Comparison of ENCODE assay signal across 23 cellular contexts in genomic region chr7:23622469-23622868, GRCh38. TPM values are rescaled to one million over a fixed set of nuclear protein-coding genes. Genes with fewer than 3 reads are reported as not detected.
DNase-seq lines count a peak whose midpoint lies in the region; ATAC-seq and TF ChIP-seq lines count a peak whose summit lies in the region.
"Had no signal": no experiment of that assay in that cellular context is flagged by ENCODE, and none has a peak within 500 bp of the region (broad histone marks: within the 10 kb centered on the region; RNA-seq: fewer than 3 reads in every experiment).

No MANE protein-coding gene starts in this region.

- H3K4me2 ChIP-seq in fibroblast of lung (ENCODE audit: extremely low read depth, insufficient read depth, low read length) = no peak overlapping the region
- H3K4me2 ChIP-seq: neural progenitor cell had no signal

- no peak for TF ChIP-seq POLR2A in esophagus squamous epithelium (IDR thresholded peaks at IDR 0.05)

- no peaks in the 10 kb centered on the region for H3K79me2 ChIP-seq in fibroblast of lung (ENCODE audit: control insufficient read depth, insufficient read depth, low read length)

- CTCF ChIA-PET in Panc1 (lab: Charles Lee) = no interaction called here

- H3K4me1 ChIP-seq in Panc1 (ENCODE audit: control insufficient read depth, insufficient read depth, low read length) (no peaks in the 10 kb centered on the region), fibroblast of lung (ENCODE audit: control insufficient read depth, extremely low read depth, insufficient read depth, low read length) (no peaks in the 10 kb centered on the region), esophagus squamous epithelium (no peaks in the 10 kb centered on the region)
- H3K4me1 ChIP-seq: esophagus muscularis mucosa, neural progenitor cell, tibial nerve had no signal

- no peak overlapping the region for H2AFZ ChIP-seq in fibroblast of lung (ENCODE audit: low read length)
- H2AFZ ChIP-seq: neural progenitor cell had no signal

- in situ Hi-C loops in Panc1 (cut with HindIII; ENCODE audit: low pct_unique_long_range_greater_than_20kb, low sequenced_read_pairs) = no loop called here

- peak; percentile 51; the same call in 1 of the 2 replicates for ATAC-seq in Panc1
- ATAC-seq: activated CD8-positive, alpha-beta T cell treated with anti-CD3 and anti-CD28 coated beads for 36 hours; activated naive CD4-positive, alpha-beta T cell treated with anti-CD3 and anti-CD28 coated beads, Interleukin-2, amount 50 U/mL, for 72 hours; activated T-cell treated with anti-CD3 and anti-CD28 coated beads, Interleukin-2, amount 50 U/mL, for 72 hours; mucosa of descending colon; T-helper 17 cell had no signal

- H3K4me3 ChIP-seq in AG10803 (ENCODE audit: low read length) = no peak overlapping the region
- H3K4me3 ChIP-seq in Panc1 (ENCODE audit: low read depth in 2 of 2, low read length in 2 of 2) = no peak overlapping the region
- no peak overlapping the region for H3K4me3 ChIP-seq in fibroblast of lung (replicated peaks in 1 of 4; ENCODE audit: control extremely low read depth in 1 of 4, insufficient read depth in 1 of 4, low read depth in 3 of 4, low read length in 4 of 4)
- H3K4me3 ChIP-seq in esophagus squamous epithelium = no peak overlapping the region
- H3K4me3 ChIP-seq: esophagus muscularis mucosa, mucosa of descending colon, neural progenitor cell, tibial nerve had no signal

- no TSS peak for BruUV-seq in Panc1 (replicated peaks; lab: Mats Ljungman, UMichigan)

- H3K9me3 ChIP-seq in Panc1 (ENCODE audit: control insufficient read depth, insufficient read depth, low read depth, low read length) (no peaks in the 10 kb centered on the region), fibroblast of lung (ENCODE audit: control insufficient read depth, insufficient read depth, low read depth, low read length) (no peaks in the 10 kb centered on the region), esophagus squamous epithelium (peaks cover 0 to 8% (median 6%) of the 10 kb centered on the region in 3 donors)
- H3K9me3 ChIP-seq: mucosa of descending colon had no signal

- peak; percentile 4 for DNase-seq in AG10803 (ENCODE audit: low read depth)
- DNase-seq in Panc1 (ENCODE audit: low read depth, low spot score) = no peak
- peak; percentile 26 to 62 for DNase-seq in fibroblast of lung (ENCODE audit: low read depth in 2 of 2)
- peak; percentile 19 for DNase-seq in non-pigmented ciliary epithelial cell (ENCODE audit: low read depth)
- DNase-seq in esophagus squamous epithelium (lab: John Stamatoyannopoulos, UW) = no peak
- no peak for DNase-seq in hepatic stellate cell (ENCODE audit: low spot score)
- no peak for DNase-seq in amygdala (lab: John Stamatoyannopoulos, UW)
- DNase-seq in NCI-H1694 (lab: John Stamatoyannopoulos, UW) = no peak
- DNase-seq: ACHN; activated B cell treated with CpG ODN at 0.5 μM for 24 hours; activated CD8-positive, alpha-beta T cell treated with anti-CD3 and anti-CD28 coated beads for 36 hours; activated T-cell treated with anti-CD3 and anti-CD28 coated beads, Interleukin-2, amount 50 U/mL, for 72 hours; hippocampal formation; kidney; mucosa of descending colon; NCI-H524 treated with DMSO at 0.1 percent for 48 hours; retina; stimulated activated naive CD4-positive, alpha-beta T cell treated with Interleukin-2 at 50 U/mL for 16 hours; T-helper 17 cell had no signal

- H3K27me3 ChIP-seq in Panc1 (ENCODE audit: control insufficient read depth, insufficient read depth, low read length) = no peaks in the 10 kb centered on the region
- H3K27me3 ChIP-seq in fibroblast of lung (ENCODE audit: control insufficient read depth, insufficient read depth, low read length) = no peaks in the 10 kb centered on the region
- no peaks in the 10 kb centered on the region for H3K27me3 ChIP-seq in esophagus squamous epithelium
- H3K27me3 ChIP-seq: esophagus muscularis mucosa, neural progenitor cell, tibial nerve had no signal

- H3K9ac ChIP-seq in fibroblast of lung (ENCODE audit: insufficient read depth, low read length) = no peak overlapping the region
- H3K9ac ChIP-seq: neural progenitor cell had no signal

- H4K20me1 ChIP-seq in fibroblast of lung (ENCODE audit: control insufficient read depth, extremely low read depth, insufficient read depth, low read length) = no peaks in the 10 kb centered on the region

- no peak for TF ChIP-seq CTCF in AG10803 (conservative IDR thresholded peaks at IDR 0.05; ENCODE audit: low read length)
- TF ChIP-seq CTCF in Panc1 (IDR thresholded peaks at IDR 0.05) = no peak
- TF ChIP-seq CTCF in fibroblast of lung (conservative IDR thresholded peaks at IDR 0.05 in 1 of 2, IDR thresholded peaks at IDR 0.05 in 1 of 2; ENCODE audit: low read depth in 1 of 2, low read length in 2 of 2) = no peak
- TF ChIP-seq CTCF in esophagus squamous epithelium (IDR thresholded peaks at IDR 0.05) = no peak

- intact Hi-C loops in Panc1 (cut with micrococcal nuclease; ENCODE audit: unreplicated experiment) = no loop called here
- intact Hi-C loops in esophagus squamous epithelium (cut with DNase I) = no loop called here

- H3K27ac ChIP-seq in Panc1 (ENCODE audit: low read length) (no peak overlapping the region), fibroblast of lung (ENCODE audit: insufficient read depth, low read length) (no peak overlapping the region), esophagus squamous epithelium (no peak overlapping the region)
- H3K27ac ChIP-seq: esophagus muscularis mucosa, neural progenitor cell, tibial nerve had no signal

- POLR2A ChIA-PET in Panc1 (lab: Charles Lee) = interaction anchor here (0.6 to 0.7 kb wide), 2 partner anchors 21 to 803 kb away, joined by 9 read pairs; no protein-coding TSS in a partner anchor

- H3K36me3 ChIP-seq in Panc1 (ENCODE audit: control insufficient read depth, insufficient read depth, low read length) (no peaks in the 10 kb centered on the region), fibroblast of lung (ENCODE audit: control insufficient read depth, insufficient read depth, low read length) (no peaks in the 10 kb centered on the region), esophagus squamous epithelium (peaks cover 0 to 12% (median 0%) of the 10 kb centered on the region in 3 donors)
- H3K36me3 ChIP-seq: neural progenitor cell had no signal

- WGBS in esophagus squamous epithelium, 2 donors = 67 to 68% methylated on average over 2 of the region's 2 CpGs

RNA-seq across cellular contexts. Expression of gene CCDC126, which starts 25.3 kb away (rescaled TPM):
- 10.3 TPM for total RNA-seq in Panc1 (2021; ENCODE audit: unreplicated experiment)
- polyA plus RNA-seq in Panc1 (2012; ENCODE audit: insufficient read length) = 6.8 TPM
- 9.7 and 10.8 TPM in 2 replicates for total RNA-seq in fibroblast of lung
- polyA plus RNA-seq in fibroblast of lung = 4.8 and 7.1 TPM in 2 replicates
- 3.2 and 4.2 TPM in 2 replicates for polyA plus RNA-seq in fibroblast of lung (2012)
- polyA minus RNA-seq in fibroblast of lung (ENCODE audit: low replicate concordance) = not detected in 2 replicates
- total RNA-seq in esophagus squamous epithelium = 10 to 100 TPM in 1 of 4 donors, 1 to 10 TPM in 3; 6.3 to 13.7 (median 7.6) TPM

RNA-seq across cellular contexts. Expression of gene FAM221A, which starts 57.5 kb away (rescaled TPM):
- total RNA-seq in Panc1 (2021; ENCODE audit: unreplicated experiment) (8.4 TPM), fibroblast of lung (3.3 and 5.1 TPM in 2 replicates), esophagus squamous epithelium (10 to 100 TPM in 1 of 4 donors, 1 to 10 TPM in 3; 4.2 to 17.7 (median 7.7) TPM)
- polyA plus RNA-seq in Panc1 (2012; ENCODE audit: insufficient read length) = 8.5 TPM
- 1.1 and 1.5 TPM in 2 replicates for polyA plus RNA-seq in fibroblast of lung
- polyA plus RNA-seq in fibroblast of lung (2012) = 0.76 and 0.91 TPM in 2 replicates
- polyA minus RNA-seq in fibroblast of lung (ENCODE audit: low replicate concordance) = 0.07 TPM in 1 of 2 replicates, not detected in the other

Comparison
In these comparisons a context has a peak if more than half of its experiments do, and no peak if none do; other contexts are left out.
1. DNase-seq: peak in AG10803 (single experiment), fibroblast of lung (2 of 2) and non-pigmented ciliary epithelial cell (single experiment); none in Panc1 (single experiment), esophagus squamous epithelium (single experiment), hepatic stellate cell (single experiment), amygdala (0 of 56) and NCI-H1694 (single experiment).